In the genomic region with DNA sequence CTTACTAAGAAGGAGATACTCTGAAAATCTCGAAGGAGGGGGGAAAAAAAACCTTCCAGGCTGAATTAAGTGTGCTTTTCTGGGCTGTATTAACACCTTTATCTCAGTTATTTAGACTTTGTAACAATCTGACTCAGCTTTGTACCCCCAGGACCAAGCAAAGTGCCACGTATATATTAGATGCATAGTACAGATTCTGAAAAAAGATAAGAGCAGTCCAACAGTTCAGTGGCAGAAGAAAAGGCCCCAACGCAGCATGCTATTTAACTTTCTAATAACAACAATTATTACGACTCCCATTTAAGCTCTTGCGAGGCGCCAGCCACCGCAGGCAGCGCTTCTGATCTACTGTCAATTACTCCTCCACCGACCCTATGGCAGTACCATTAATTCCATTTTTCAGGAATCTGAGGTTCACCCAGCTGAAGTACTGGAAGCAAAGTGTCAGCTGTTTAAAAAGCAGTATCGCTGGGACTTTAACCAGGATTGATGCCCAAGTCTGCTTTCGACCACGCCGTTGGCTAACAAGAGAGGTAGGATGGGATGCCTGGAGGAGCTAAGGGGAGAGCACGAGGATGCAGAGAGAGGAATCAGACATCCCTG, we compare ENCODE assay signal across 8 cellular contexts. TPM values are rescaled to one million over a fixed set of nuclear protein-coding genes. Genes with fewer than 3 reads are reported as not detected.
DNase-seq lines count a peak whose midpoint lies in the region; ATAC-seq and TF ChIP-seq lines count a peak whose summit lies in the region.

No MANE protein-coding gene starts in this region.

- peak overlapping the region; percentile 88 for H3K27ac Mint-ChIP-seq in CD8-positive, alpha-beta T cell

- H3K79me1 ChIP-seq in mesendoderm (ENCODE audit: low read length), result no peaks in the 10 kb centered on the region

- peak overlapping the region; percentile 48 for H3K23ac ChIP-seq in mesendoderm (ENCODE audit: low read length)

- H2BK5ac ChIP-seq in mesendoderm (ENCODE audit: low read length), result no peak overlapping the region

- no peak overlapping the region for H3K18ac ChIP-seq in mesendoderm (ENCODE audit: low read length)

- H4K8ac ChIP-seq in mesendoderm (ENCODE audit: low read depth, low read length), result no peak overlapping the region

- H3K36me3 ChIP-seq in CD8-positive, alpha-beta T cell (ENCODE audit: insufficient read depth, low read length), result no peaks in the 10 kb centered on the region
- no peaks in the 10 kb centered on the region for H3K36me3 ChIP-seq in mesendoderm (ENCODE audit: control insufficient read depth, insufficient read depth, low read length)

- H4K5ac ChIP-seq in mesendoderm (ENCODE audit: low read length), result no peak overlapping the region

- no peak overlapping the region for H2BK120ac ChIP-seq in mesendoderm (ENCODE audit: low read depth, low read length)

- H3K9me3 ChIP-seq in CD8-positive, alpha-beta T cell (ENCODE audit: low read length), result no peaks in the 10 kb centered on the region

- peak overlapping the region; percentile 79 for H3K4me2 ChIP-seq in mesendoderm (ENCODE audit: low read length)

- in situ Hi-C loops in astrocyte of the cerebellum (cut with HindIII; ENCODE audit: low sequenced_read_pairs), result no loop called here

- intact Hi-C loops in CD8-positive, alpha-beta T cell (cut with DNase I, micrococcal nuclease), result loop anchor here (2.0 to 5.0 kb wide), 4 partner anchors 34 to 1434 kb away; a partner anchor contains a TSS

- H3K4me1 Mint-ChIP-seq in CD8-positive, alpha-beta T cell (ENCODE audit: low read depth), result peaks cover 23% of the 10 kb centered on the region

- no peak for ATAC-seq in CD8-positive, alpha-beta T cell
- ATAC-seq in HG02885 (IDR thresholded peaks at IDR 0.05; ENCODE audit: poor library complexity, unreplicated experiment) (no peak), HG03159 (IDR thresholded peaks at IDR 0.05; ENCODE audit: unreplicated experiment) (no peak), HG02852 (IDR thresholded peaks at IDR 0.05; ENCODE audit: unreplicated experiment) (no peak)

- peaks cover 12% of the 10 kb centered on the region for H3K4me1 ChIP-seq in CD8-positive, alpha-beta T cell (ENCODE audit: insufficient read depth, low read length)
- H3K4me1 ChIP-seq in mesendoderm (ENCODE audit: control insufficient read depth, low read depth, low read length), result peaks cover 3% of the 10 kb centered on the region

- no peak overlapping the region for H2AK5ac ChIP-seq in mesendoderm (ENCODE audit: low read length)

- peak overlapping the region; percentile 82 for H3K4me3 ChIP-seq in CD8-positive, alpha-beta T cell (ENCODE audit: low read depth, low read length)
- H3K4me3 ChIP-seq in HL-60 (replicated peaks; ENCODE audit: insufficient read depth, low read length), result peak overlapping the region; percentile 89
- H3K4me3 ChIP-seq in astrocyte of the cerebellum (ENCODE audit: low read depth, low read length), result peak overlapping the region; percentile 96
- H3K4me3 ChIP-seq in mesendoderm (ENCODE audit: low read length), result peak overlapping the region; percentile 67

- H3K27me3 ChIP-seq in CD8-positive, alpha-beta T cell (ENCODE audit: insufficient read depth, low read length), result no peaks in the 10 kb centered on the region
- H3K27me3 ChIP-seq in HL-60 (ENCODE audit: insufficient read depth, poor library complexity, severe bottlenecking), result no peaks in the 10 kb centered on the region
- no peaks in the 10 kb centered on the region for H3K27me3 ChIP-seq in mesendoderm (ENCODE audit: insufficient read depth, low read length, poor library complexity)

- no peak overlapping the region for H3K4ac ChIP-seq in mesendoderm (ENCODE audit: low read depth, low read length)

- H3K9me3 Mint-ChIP-seq in CD8-positive, alpha-beta T cell, result peaks cover 3% of the 10 kb centered on the region

- H3K36me3 Mint-ChIP-seq in CD8-positive, alpha-beta T cell, result peaks cover 2% of the 10 kb centered on the region

- H3K79me2 ChIP-seq in mesendoderm (ENCODE audit: control insufficient read depth, insufficient read depth, low read length), result no peaks in the 10 kb centered on the region

- no CpG with 5 or more reads among the region's 14 CpGs for WGBS in mesendoderm (ENCODE audit: extremely low coverage, insufficient coverage, low lambda C conversion rate)

- POLR2A ChIA-PET in CD8-positive, alpha-beta T cell (lab: Charles Lee), result interaction anchor here (0.9 to 3.0 kb wide), 13 partner anchors 12 to 393 kb away, joined by 3 to 26 read pairs (median 4); a partner anchor contains a TSS

- H3K27me3 Mint-ChIP-seq in CD8-positive, alpha-beta T cell (ENCODE audit: low read depth), result no peaks in the 10 kb centered on the region

- peak overlapping the region; percentile 79 for H3K56ac ChIP-seq in mesendoderm (ENCODE audit: low read length)

- peak overlapping the region; percentile 61 for H3K9ac ChIP-seq in mesendoderm (ENCODE audit: low read length)

- peak overlapping the region; percentile 65 for H3K27ac ChIP-seq in CD8-positive, alpha-beta T cell (ENCODE audit: low read depth, low read length)
- H3K27ac ChIP-seq in HL-60 (replicated peaks), result no peak overlapping the region
- H3K27ac ChIP-seq in mesendoderm (ENCODE audit: low read depth, low read length), result no peak overlapping the region

- DNase-seq in CD8-positive, alpha-beta T cell, result no peak
- no peak for DNase-seq in HL-60 (ENCODE audit: low read depth in 1 of 2, low spot score in 1 of 2)
- no peak for DNase-seq in astrocyte of the cerebellum (ENCODE audit: low read depth)
- DNase-seq in mesendoderm, result no peak
- no peak for DNase-seq in SKM-1 treated with dmso at 0.1 percent for 144 hours (lab: John Stamatoyannopoulos, UW; ENCODE audit: unreplicated experiment)

- CTCF ChIA-PET in CD8-positive, alpha-beta T cell (lab: Charles Lee), result interaction anchor here (0.7 to 2.3 kb wide), 6 partner anchors 10 to 451 kb away, joined by 3 to 9 read pairs (median 4); a partner anchor contains a TSS

- H2BK15ac ChIP-seq in mesendoderm (replicated peaks; ENCODE audit: low read depth), result no peak overlapping the region

- TF ChIP-seq CTCF in CD8-positive, alpha-beta T cell (IDR thresholded peaks at IDR 0.05), result no peak
- no peak for TF ChIP-seq CTCF in HL-60 (IDR thresholded peaks at IDR 0.05; ENCODE audit: insufficient read depth, low read length)
- TF ChIP-seq CTCF in astrocyte of the cerebellum (IDR thresholded peaks at IDR 0.05; ENCODE audit: low read depth, low read length, missing control alignments), result no peak

- peak overlapping the region; percentile 90 for H3K4me3 Mint-ChIP-seq in CD8-positive, alpha-beta T cell

RNA-seq across cellular contexts. Expression of a gene that starts 0.7 kb away (rescaled TPM):
- total RNA-seq in CD8-positive, alpha-beta T cell, result 10 to 100 TPM in 1 of 2 experiments, 1 to 10 TPM in 1; 9.7 to 12.1 TPM
- polyA plus RNA-seq in mesendoderm (2013, experiment 1 of 2), result 39.3 TPM
- polyA plus RNA-seq in mesendoderm (2013, experiment 2 of 2), result 38.4 TPM

RNA-seq across cellular contexts. Expression of a gene that starts 43.8 kb away (rescaled TPM):
- under 1 TPM; 0.44 to 0.54 TPM for total RNA-seq in CD8-positive, alpha-beta T cell
- 0.08 TPM for polyA plus RNA-seq in mesendoderm (2013, experiment 1 of 2)
- polyA plus RNA-seq in mesendoderm (2013, experiment 2 of 2), result 0.13 TPM

RNA-seq across cellular contexts. Expression of a gene that starts 50.9 kb away (rescaled TPM):
- 10 to 100 TPM; 18.4 TPM for total RNA-seq in CD8-positive, alpha-beta T cell
- 2.3 TPM for polyA plus RNA-seq in mesendoderm (2013, experiment 1 of 2)
- 2.3 TPM for polyA plus RNA-seq in mesendoderm (2013, experiment 2 of 2)
